Comparison of ENCODE assay signal across 9 cellular contexts in the genomic region with DNA sequence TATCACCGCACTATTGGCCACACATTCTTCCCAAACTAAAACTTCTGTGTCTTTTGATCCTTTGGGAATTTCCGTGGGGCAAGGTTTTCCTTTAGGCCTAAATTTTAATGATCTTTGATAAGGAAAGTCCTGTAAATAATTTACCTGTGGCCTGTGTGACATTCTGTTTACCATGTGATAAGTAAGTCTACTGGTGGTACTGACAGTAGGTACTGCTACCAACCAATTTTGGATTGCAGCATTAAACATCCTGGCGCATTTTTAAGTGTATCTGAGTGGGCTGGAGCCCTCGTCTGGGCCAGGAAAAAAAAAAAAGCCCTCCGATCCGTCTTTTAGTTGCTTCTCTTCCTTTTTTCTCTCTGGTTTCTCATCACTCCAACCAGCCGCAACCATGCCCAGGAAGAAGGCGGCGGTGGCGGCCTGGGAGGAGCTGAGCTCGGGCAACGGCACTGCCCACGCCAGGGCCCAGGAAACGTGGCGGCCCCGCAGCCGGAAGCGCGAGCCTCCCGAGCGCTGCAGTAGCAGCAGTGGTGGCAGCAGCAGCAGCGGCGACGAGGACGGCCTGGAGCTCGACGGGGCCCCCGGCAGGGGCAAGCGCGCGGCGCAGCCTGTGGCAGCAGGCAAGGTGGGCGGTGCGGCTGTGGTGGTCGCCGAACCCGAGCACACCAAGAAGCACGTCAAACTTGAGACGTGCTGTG. TPM values are rescaled to one million over a fixed set of nuclear protein-coding genes. Genes with fewer than 3 reads are reported as not detected.
DNase-seq lines count a peak whose midpoint lies in the region; ATAC-seq and TF ChIP-seq lines count a peak whose summit lies in the region.
"Had no signal": no experiment of that assay in that cellular context is flagged by ENCODE, and none has a peak within 500 bp of the region (broad histone marks: within the 10 kb centered on the region; RNA-seq: fewer than 3 reads in every experiment).

No MANE protein-coding gene starts in this region.

- H3K36me3 Mint-ChIP-seq in activated CD4-positive, alpha-beta memory T cell treated with anti-CD3 and anti-CD28 coated beads, Interleukin-2, amount 10 ng/mL, durations not matched to agents 7 days and 5 days (ENCODE audit: low read depth) = no peaks in the 10 kb centered on the region

- H3K27me3 Mint-ChIP-seq in activated CD4-positive, alpha-beta memory T cell treated with anti-CD3 and anti-CD28 coated beads, Interleukin-2, amount 10 ng/mL, durations not matched to agents 7 days and 5 days = peaks cover 3% of the 10 kb centered on the region

- no peak overlapping the region for H3K27ac ChIP-seq in RWPE1
- H3K27ac ChIP-seq: dorsolateral prefrontal cortex had no signal

- no peaks in the 10 kb centered on the region for H3K27me3 ChIP-seq in GM06990 (replicated peaks; ENCODE audit: control insufficient read depth, insufficient read depth, low read length)
- H3K27me3 ChIP-seq in MG63 = no peaks in the 10 kb centered on the region
- H3K27me3 ChIP-seq: dorsolateral prefrontal cortex had no signal

- POLR2A ChIA-PET in activated CD4-positive, alpha-beta memory T cell treated with anti-CD3 and anti-CD28 coated beads, Interleukin-2, amount 10 ng/mL, durations not matched to agents 7 days and 5 days (lab: Charles Lee) = interaction anchor here (1.5 kb wide), 1 partner anchor 172 kb away, joined by 3 read pairs; no protein-coding TSS in a partner anchor
- POLR2A ChIA-PET in RWPE1 (lab: Yijun Ruan, JAX; ENCODE audit: low non-redundant PET) = no interaction called here

- DNase-seq in GM06990 (ENCODE audit: extremely low read depth, insufficient read length) (peak; percentile 30), amniotic stem cell (lab: John Stamatoyannopoulos, UW) (no peak), MG63 (no peak), RWPE1 (ENCODE audit: low spot score) (no peak)
- peak; percentile 63 for DNase-seq in activated CD4-positive, alpha-beta memory T cell treated with anti-CD3 and anti-CD28 coated beads, Interleukin-2, amount 10 ng/mL, durations not matched to agents 7 days and 5 days
- DNase-seq in effector CD8-positive, alpha-beta T cell (lab: John Stamatoyannopoulos, UW) = peak; percentile 13
- peak; percentile 53 for DNase-seq in stimulated activated CD4-positive, alpha-beta T cell treated with anti-CD3 and anti-CD28 coated beads, Interleukin-4, amount 100 ng/mL, for 1 hour
- DNase-seq: dorsolateral prefrontal cortex had no signal

- no peak for ATAC-seq in GM21529 (IDR thresholded peaks at IDR 0.05; ENCODE audit: unreplicated experiment)

- CTCF ChIA-PET in activated CD4-positive, alpha-beta memory T cell treated with anti-CD3 and anti-CD28 coated beads, Interleukin-2, amount 10 ng/mL, durations not matched to agents 7 days and 5 days (lab: Charles Lee) = interaction anchor here (0.7 to 0.8 kb wide), 3 partner anchors 25 to 220 kb away, joined by 3 to 4 read pairs (median 3); no protein-coding TSS in a partner anchor
- CTCF ChIA-PET in RWPE1 (lab: Yijun Ruan, JAX) = no interaction called here

- H3K36me3 ChIP-seq in GM06990 (ENCODE audit: control insufficient read depth, insufficient read depth, low read length) (no peaks in the 10 kb centered on the region), MG63 (no peaks in the 10 kb centered on the region)

- H3K9me3 ChIP-seq in MG63 = no peaks in the 10 kb centered on the region

- H3K27ac Mint-ChIP-seq in activated CD4-positive, alpha-beta memory T cell treated with anti-CD3 and anti-CD28 coated beads, Interleukin-2, amount 10 ng/mL, durations not matched to agents 7 days and 5 days = peak overlapping the region; percentile 71

- H3K9me3 Mint-ChIP-seq in activated CD4-positive, alpha-beta memory T cell treated with anti-CD3 and anti-CD28 coated beads, Interleukin-2, amount 10 ng/mL, durations not matched to agents 7 days and 5 days = no peaks in the 10 kb centered on the region

- H3K4me1 Mint-ChIP-seq in activated CD4-positive, alpha-beta memory T cell treated with anti-CD3 and anti-CD28 coated beads, Interleukin-2, amount 10 ng/mL, durations not matched to agents 7 days and 5 days = peaks cover 25% of the 10 kb centered on the region

- H3K4me3 Mint-ChIP-seq in activated CD4-positive, alpha-beta memory T cell treated with anti-CD3 and anti-CD28 coated beads, Interleukin-2, amount 10 ng/mL, durations not matched to agents 7 days and 5 days = peak overlapping the region; percentile 63

- TF ChIP-seq CTCF in GM06990 (IDR thresholded peaks at IDR 0.05; ENCODE audit: insufficient read depth, low read length, poor library complexity, severe bottlenecking) = no peak
- TF ChIP-seq CTCF in RWPE1 (conservative IDR thresholded peaks at IDR 0.05; ENCODE audit: low read depth) = no peak

- H3K4me3 ChIP-seq in GM06990 (replicated peaks; ENCODE audit: low read depth, low read length) (no peak overlapping the region), MG63 (no peak overlapping the region)
- H3K4me3 ChIP-seq: dorsolateral prefrontal cortex had no signal

RNA-seq across cellular contexts. Expression of a gene that starts 33.6 kb away (rescaled TPM):
- total RNA-seq in activated CD4-positive, alpha-beta memory T cell treated with anti-CD3 and anti-CD28 coated beads, Interleukin-2, amount 10 ng/mL, durations not matched to agents 7 days and 5 days = 1 to 10 TPM; 6.2 to 6.5 TPM
- total RNA-seq in MG63 (2014; rRNA removed; shearing (Covaris generic); ENCODE audit: low replicate concordance) = 5.1 and 6.0 TPM in 2 replicates

RNA-seq across cellular contexts. Expression of a gene that starts 47.9 kb away (rescaled TPM):
- total RNA-seq in activated CD4-positive, alpha-beta memory T cell treated with anti-CD3 and anti-CD28 coated beads, Interleukin-2, amount 10 ng/mL, durations not matched to agents 7 days and 5 days = not detected
- not detected in 2 replicates for total RNA-seq in MG63 (2014; rRNA removed; shearing (Covaris generic); ENCODE audit: low replicate concordance)

Comparison
In these comparisons a context has a peak if more than half of its experiments do, and no peak if none do; other contexts are left out.
1. DNase-seq: peak in GM06990 (single experiment), activated CD4-positive, alpha-beta memory T cell treated with anti-CD3 and anti-CD28 coated beads, Interleukin-2, amount 10 ng/mL, durations not matched to agents 7 days and 5 days (single experiment), effector CD8-positive, alpha-beta T cell (single experiment) and stimulated activated CD4-positive, alpha-beta T cell treated with anti-CD3 and anti-CD28 coated beads, Interleukin-4, amount 100 ng/mL, for 1 hour (single experiment); none in amniotic stem cell (single experiment), MG63 (single experiment) and RWPE1 (single experiment).